Comparison of ENCODE assay signal across 9 cellular contexts in genomic region chr1:158830904-158831507, GRCh38. TPM values are rescaled to one million over a fixed set of nuclear protein-coding genes. Genes with fewer than 3 reads are reported as not detected.
DNase-seq lines count a peak whose midpoint lies in the region; ATAC-seq, FAIRE-seq and TF ChIP-seq lines count a peak whose summit lies in the region.
"Had no signal": no experiment of that assay in that cellular context is flagged by ENCODE, and none has a peak within 500 bp of the region (broad histone marks: within the 10 kb centered on the region; RNA-seq: fewer than 3 reads in every experiment).

MNDA (plus strand) TSS chr1:158831351; CDS start chr1:158842154, 10,803 bp downstream.

- peaks cover 8% of the 10 kb centered on the region for H3K9me3 Mint-ChIP-seq in Calu3 (ENCODE audit: low read depth, unreplicated experiment)

- H3K36me3 Mint-ChIP-seq in Calu3 (ENCODE audit: insufficient read depth, unreplicated experiment), result no peaks in the 10 kb centered on the region

- intact Hi-C loops in Calu3 (cut with micrococcal nuclease; ENCODE audit: unreplicated experiment), result no loop called here

- TF ChIP-seq CTCF in Calu3 (IDR thresholded peaks at IDR 0.05; ENCODE audit: unreplicated experiment), result no peak

- no TSS peak for BruUV-seq in Calu3 (replicated peaks; lab: Mats Ljungman, UMichigan)

- no peak within 1 kb of the TSS for H3K4me3 Mint-ChIP-seq in Calu3 (ENCODE audit: low read depth, unreplicated experiment)

- DNase-seq in GF-D8 (lab: John Stamatoyannopoulos, UW) (peak; percentile 71), germinal center (ENCODE audit: low spot score) (peak; percentile 4), Calu3 (no peak), urothelium cell line (ENCODE audit: low spot score) (no peak), NCI-H1092 (lab: John Stamatoyannopoulos, UW) (no peak), NCI-H2081 (lab: John Stamatoyannopoulos, UW) (no peak)

- no peaks in the 10 kb centered on the region for H3K4me1 Mint-ChIP-seq in Calu3 (ENCODE audit: low read depth, unreplicated experiment)

- ATAC-seq in GM19452 (IDR thresholded peaks at IDR 0.05; ENCODE audit: unreplicated experiment), result peak; percentile 90
- ATAC-seq in HG03378 (IDR thresholded peaks at IDR 0.05; ENCODE audit: unreplicated experiment), result peak; percentile 91

- no peak for FAIRE-seq in urothelium cell line (lab: Jason Lieb, UNC)

- no peak within 1 kb of the TSS for H3K27ac Mint-ChIP-seq in Calu3 (ENCODE audit: unreplicated experiment)

- no peaks in the 10 kb centered on the region for H3K27me3 Mint-ChIP-seq in Calu3 (ENCODE audit: unreplicated experiment)

- CTCF ChIA-PET in Calu3 (lab: Charles Lee), result no interaction called here

RNA-seq across cellular contexts. Expression of gene MNDA, which starts in this region (rescaled TPM):
- not detected in 2 replicates for total RNA-seq in Calu3 (2022)
- total RNA-seq: fibroblast of lung had no signal

Comparison
In these comparisons a context has a peak if more than half of its experiments do, and no peak if none do; other contexts are left out.
1. DNase-seq: peak in GF-D8 (single experiment) and germinal center (single experiment); none in Calu3 (single experiment), urothelium cell line (single experiment), NCI-H1092 (single experiment) and NCI-H2081 (0 of 2).